26 cellular contexts compared by ENCODE assay signal in genomic region chr1:7721940-7722669, GRCh38.
"Had no signal": no experiment of that assay in that cellular context is flagged by ENCODE, and none has a peak within 500 bp of the region (broad histone marks: within the 10 kb centered on the region; RNA-seq: fewer than 3 reads in every experiment).

No MANE protein-coding gene starts in this region.

- H3K79me2 ChIP-seq: parathyroid adenoma had no signal

- H3K4me3 ChIP-seq: adrenal gland, ascending aorta, breast epithelium, esophagus squamous epithelium, left lung, thoracic aorta, vagina had no signal

- DNase-seq: activated CD4-positive, alpha-beta T cell treated with anti-CD3 and anti-CD28 coated beads, Interleukin-2, amount 10 ng/mL, durations not matched to agents 7 days and 5 days; activated CD4-positive, CD25-positive, alpha-beta regulatory T cell treated with anti-CD3 and anti-CD28 coated beads, Interleukin-2, amount 50 U/mL, for 72 hours; activated CD8-positive, alpha-beta memory T cell treated with anti-CD3 and anti-CD28 coated beads, Interleukin-2, amount 10 ng/mL, durations not matched to agents 7 days and 5 days; activated CD8-positive, alpha-beta T cell treated with anti-CD3 and anti-CD28 coated beads for 36 hours; activated gamma-delta T cell; activated T-cell treated with anti-CD3 and anti-CD28 coated beads for 4 hours; adrenal gland; cortex of kidney; endodermal cell; esophagus squamous epithelium; left lung; mammary epithelial cell; stimulated activated CD4-positive, alpha-beta T cell treated with anti-CD3 and anti-CD28 coated beads, Interleukin-4, amount 100 ng/mL, for 1 hour; stimulated activated naive CD4-positive, alpha-beta T cell; WERI-Rb-1 had no signal

- H3K9ac ChIP-seq: parathyroid adenoma had no signal

- H3K27me3 ChIP-seq: adrenal gland, ascending aorta, breast epithelium, left lung, vagina had no signal

- H3K36me3 ChIP-seq: adrenal gland, ascending aorta, breast epithelium, esophagus squamous epithelium, left lung, thoracic aorta, vagina had no signal

- H3K36me3 Mint-ChIP-seq: activated CD8-positive, alpha-beta memory T cell treated with anti-CD3 and anti-CD28 coated beads, Interleukin-2, amount 10 ng/mL, durations not matched to agents 7 days and 5 days; activated naive CD4-positive, alpha-beta T cell treated with anti-CD3 and anti-CD28 coated beads, Interleukin-2, amount 50 U/mL, for 24 hours; mesothelial cell of epicardium; type B pancreatic cell had no signal

- H2AFZ ChIP-seq: parathyroid adenoma had no signal

- H3K4me1 ChIP-seq: ascending aorta, breast epithelium, esophagus squamous epithelium, parathyroid adenoma, vagina had no signal

- H3K27ac Mint-ChIP-seq: activated CD4-positive, alpha-beta T cell treated with anti-CD3 and anti-CD28 coated beads, Interleukin-2, amount 10 ng/mL, durations not matched to agents 7 days and 5 days; activated CD8-positive, alpha-beta memory T cell treated with anti-CD3 and anti-CD28 coated beads, Interleukin-2, amount 10 ng/mL, durations not matched to agents 7 days and 5 days; activated CD8-positive, alpha-beta T cell treated with anti-CD3 and anti-CD28 coated beads for 36 hours; activated naive CD4-positive, alpha-beta T cell treated with anti-CD3 and anti-CD28 coated beads, Interleukin-2, amount 50 U/mL, for 24 hours; endodermal cell; mesothelial cell of epicardium; T-helper 2 cell treated with Interferon-gamma antibody and Interleukin-4, amounts not matched to agents 5 μg/mL and 100 μg/mL, for 36 hours; type B pancreatic cell had no signal

- H3K9me3 ChIP-seq: adrenal gland, ascending aorta, breast epithelium, esophagus squamous epithelium, left lung, thoracic aorta, vagina had no signal

- ATAC-seq: activated CD8-positive, alpha-beta memory T cell treated with anti-CD3 and anti-CD28 coated beads, Interleukin-2, amount 10 ng/mL, durations not matched to agents 7 days and 5 days; activated CD8-positive, alpha-beta T cell treated with anti-CD3 and anti-CD28 coated beads for 36 hours; left lung; sciatic nerve had no signal

- H3K4me3 Mint-ChIP-seq: activated CD4-positive, alpha-beta T cell treated with anti-CD3 and anti-CD28 coated beads, Interleukin-2, amount 10 ng/mL, durations not matched to agents 7 days and 5 days; activated CD8-positive, alpha-beta memory T cell treated with anti-CD3 and anti-CD28 coated beads, Interleukin-2, amount 10 ng/mL, durations not matched to agents 7 days and 5 days; activated CD8-positive, alpha-beta T cell treated with anti-CD3 and anti-CD28 coated beads for 36 hours; activated naive CD4-positive, alpha-beta T cell treated with anti-CD3 and anti-CD28 coated beads, Interleukin-2, amount 50 U/mL, for 24 hours; endodermal cell; mesothelial cell of epicardium; nephron; T-helper 2 cell treated with Interferon-gamma antibody and Interleukin-4, amounts not matched to agents 5 μg/mL and 100 μg/mL, for 36 hours; type B pancreatic cell had no signal

- H3K27ac ChIP-seq: adrenal gland, ascending aorta, breast epithelium, esophagus squamous epithelium, left lung, parathyroid adenoma, thoracic aorta, vagina had no signal

- H3K9me3 Mint-ChIP-seq: activated CD4-positive, alpha-beta T cell treated with anti-CD3 and anti-CD28 coated beads, Interleukin-2, amount 10 ng/mL, durations not matched to agents 7 days and 5 days; activated CD8-positive, alpha-beta T cell treated with anti-CD3 and anti-CD28 coated beads for 36 hours; activated naive CD4-positive, alpha-beta T cell treated with anti-CD3 and anti-CD28 coated beads, Interleukin-2, amount 50 U/mL, for 24 hours; endodermal cell; mesothelial cell of epicardium; nephron; T-helper 2 cell treated with Interferon-gamma antibody and Interleukin-4, amounts not matched to agents 5 μg/mL and 100 μg/mL, for 36 hours; type B pancreatic cell had no signal
